ENCODE assay signal across 10 cellular contexts in the genomic region with DNA sequence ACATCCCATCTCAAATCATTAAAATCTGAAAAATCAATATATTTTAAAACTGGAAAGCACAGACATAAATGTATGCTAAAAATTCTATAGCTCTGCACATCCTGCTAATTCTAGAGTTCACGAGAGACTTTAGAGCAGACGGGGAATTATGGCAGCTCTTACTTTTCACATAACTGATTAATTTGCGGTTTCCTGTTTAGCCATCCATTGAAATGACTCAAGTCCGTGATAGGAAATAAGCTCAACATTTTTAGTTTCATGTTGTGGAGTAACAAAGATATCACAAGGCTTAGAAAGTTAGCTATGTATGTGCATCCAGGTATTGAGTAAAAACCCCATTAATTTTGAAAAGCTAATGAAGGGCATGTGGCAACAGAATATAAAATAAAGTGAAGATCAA.
DNase-seq lines count a peak whose midpoint lies in the region; ATAC-seq and TF ChIP-seq lines count a peak whose summit lies in the region.
"Had no signal": no experiment of that assay in that cellular context is flagged by ENCODE, and none has a peak within 500 bp of the region (broad histone marks: within the 10 kb centered on the region; RNA-seq: fewer than 3 reads in every experiment).

No MANE protein-coding gene starts in this region.

- intact Hi-C loops in dorsolateral prefrontal cortex (cut with DNase I) = no loop called here

- peaks cover 13% of the 10 kb centered on the region for H3K36me3 ChIP-seq in SK-N-MC (ENCODE audit: insufficient read depth, low read length)

- no peaks in the 10 kb centered on the region for H3K9me3 Mint-ChIP-seq in effector memory CD8-positive, alpha-beta T cell
- H3K9me3 Mint-ChIP-seq: brain had no signal

- H3K9ac ChIP-seq in SK-N-MC (ENCODE audit: insufficient read length) = no peak overlapping the region

- H3K4me3 Mint-ChIP-seq in effector memory CD8-positive, alpha-beta T cell = no peak overlapping the region
- H3K4me3 Mint-ChIP-seq: brain had no signal

- H3K4me1 Mint-ChIP-seq in effector memory CD8-positive, alpha-beta T cell (ENCODE audit: low read depth in 2 of 2) = peaks cover 1 to 6% of the 10 kb centered on the region in 2 donors
- H3K4me1 Mint-ChIP-seq: brain had no signal

- ATAC-seq in GM18870 (IDR thresholded peaks at IDR 0.05; ENCODE audit: unreplicated experiment) (peak; percentile 93), HG03066 (IDR thresholded peaks at IDR 0.05; ENCODE audit: low read depth, unreplicated experiment) (peak; percentile 49)
- ATAC-seq in effector memory CD8-positive, alpha-beta T cell (replicated peaks) = no peak
- ATAC-seq: HepG2 had no signal

- H3K27me3 Mint-ChIP-seq in effector memory CD8-positive, alpha-beta T cell = peaks cover 0 to 17% of the 10 kb centered on the region in 2 donors

- no peaks in the 10 kb centered on the region for H3K36me3 Mint-ChIP-seq in effector memory CD8-positive, alpha-beta T cell (ENCODE audit: insufficient read depth)

- DNase-seq in SK-N-MC (ENCODE audit: low read depth, low spot score) = peak; percentile 97
- DNase-seq in glomerular visceral epithelial cell (ENCODE audit: extremely low spot score) = peak; percentile 86
- no peak for DNase-seq in dorsolateral prefrontal cortex
- no peak for DNase-seq in effector memory CD8-positive, alpha-beta T cell
- DNase-seq in epidermal melanocyte (ENCODE audit: insufficient read length, low spot score) = no peak
- DNase-seq in NCI-H2081 (lab: John Stamatoyannopoulos, UW) = no peak

- H3K9me3 ChIP-seq in SK-N-MC (ENCODE audit: low read depth, low read length) = no peaks in the 10 kb centered on the region

- H3K27me3 ChIP-seq in dorsolateral prefrontal cortex = no peaks in the 10 kb centered on the region

- TF ChIP-seq CTCF in dorsolateral prefrontal cortex (IDR thresholded peaks at IDR 0.05 in 54 of 56, conservative IDR thresholded peaks at IDR 0.05 in 2 of 56; ENCODE audit: low read depth in 1 of 56, partially characterized antibody in 56 of 56) = no peak

- H3K27ac Mint-ChIP-seq in effector memory CD8-positive, alpha-beta T cell = no peak overlapping the region

- H3K27ac ChIP-seq in SK-N-MC (peak overlapping the region; percentile 94), dorsolateral prefrontal cortex (no peak overlapping the region)

- H3K4me3 ChIP-seq in SK-N-MC = peak overlapping the region; percentile 69
- H3K4me3 ChIP-seq in dorsolateral prefrontal cortex = no peak overlapping the region

Comparison
In these comparisons a context has a peak if more than half of its experiments do, and no peak if none do; other contexts are left out.
1. DNase-seq: peak in SK-N-MC (single experiment) and glomerular visceral epithelial cell (single experiment); none in dorsolateral prefrontal cortex (0 of 10), effector memory CD8-positive, alpha-beta T cell (0 of 3), epidermal melanocyte (single experiment) and NCI-H2081 (0 of 2).